Comparison of ENCODE assay signal across 22 cellular contexts in the genomic region with DNA sequence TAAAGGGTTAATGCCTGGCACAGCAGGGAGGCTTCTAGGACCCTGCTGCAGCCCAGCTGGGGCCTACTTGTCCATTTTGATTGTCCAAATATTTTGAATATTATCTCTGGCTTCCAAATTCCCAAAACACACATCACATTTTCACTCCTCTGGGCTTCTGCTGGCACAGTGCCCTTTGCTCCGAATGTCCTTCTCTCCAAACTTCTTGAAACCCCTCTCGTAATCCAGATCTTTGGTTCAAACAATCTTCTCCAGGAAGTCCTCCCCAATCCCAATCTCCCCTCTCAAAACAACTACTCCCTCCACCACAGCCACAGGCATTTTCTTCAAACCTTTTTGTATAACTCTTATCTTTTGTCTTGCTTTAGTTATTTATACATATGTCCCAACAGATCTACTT.
"Had no signal": no experiment of that assay in that cellular context is flagged by ENCODE, and none has a peak within 500 bp of the region (broad histone marks: within the 10 kb centered on the region; RNA-seq: fewer than 3 reads in every experiment).

No MANE protein-coding gene starts in this region.

- DNase-seq: activated CD4-positive, alpha-beta T cell treated with anti-CD3 and anti-CD28 coated beads, Interleukin-2, amount 50 U/mL, for 1 hour; activated CD4-positive, CD25-positive, alpha-beta regulatory T cell treated with anti-CD3 and anti-CD28 coated beads, Interleukin-2, amount 50 U/mL, for 72 hours; activated CD8-positive, alpha-beta memory T cell treated with anti-CD3 and anti-CD28 coated beads, Interleukin-2, amount 50 U/mL, for 48 hours; activated gamma-delta T cell treated with Interleukin-2 at 50 U/mL for 16 hours; effector memory CD8-positive, alpha-beta T cell; head of caudate nucleus; immature natural killer cell; kidney glomerular epithelial cell; left ventricle myocardium inferior; mucosa of descending colon; naive B cell; spleen; stimulated activated CD4-positive, alpha-beta T cell treated with anti-CD3 and anti-CD28 coated beads, Interleukin-4, amount 100 ng/mL, for 4 hours; T1000; testis; upper lobe of left lung had no signal

- H3K36me3 Mint-ChIP-seq: activated naive CD4-positive, alpha-beta T cell treated with anti-CD3 and anti-CD28 coated beads, Interleukin-2, amount 50 U/mL, for 72 hours; immature natural killer cell; naive B cell; stimulated activated memory B cell treated with anti-CD40 and anti-IgM and Interleukin-4, amounts not matched to agents 10 μg/mL and 1 μg/mL and 100 μg/mL, for 72 hours had no signal

- H3K36me3 ChIP-seq: cardiac muscle cell, spleen, upper lobe of left lung had no signal

- FAIRE-seq: frontal cortex had no signal

- H3K4me3 ChIP-seq: cardiac muscle cell, left ventricle myocardium inferior, mucosa of descending colon, spleen, testis, upper lobe of left lung had no signal

- ATAC-seq: activated naive CD4-positive, alpha-beta T cell treated with anti-CD3 and anti-CD28 coated beads, Interleukin-2, amount 50 U/mL, for 72 hours; effector memory CD8-positive, alpha-beta T cell; mucosa of descending colon; stimulated activated memory B cell treated with anti-CD40 and anti-IgM and Interleukin-4, amounts not matched to agents 10 μg/mL and 1 μg/mL and 100 μg/mL, for 72 hours had no signal

- H3K27ac ChIP-seq: cardiac muscle cell, left ventricle myocardium inferior, neutrophil, parathyroid adenoma, spleen, testis, upper lobe of left lung had no signal

- H3K9me3 ChIP-seq: left ventricle myocardium inferior, mucosa of descending colon, neutrophil, spleen, testis, upper lobe of left lung had no signal

- H3K4me3 Mint-ChIP-seq: effector memory CD8-positive, alpha-beta T cell; immature natural killer cell; naive B cell; stimulated activated memory B cell treated with anti-CD40 and anti-IgM and Interleukin-4, amounts not matched to agents 10 μg/mL and 1 μg/mL and 100 μg/mL, for 72 hours had no signal

- H3K9me3 Mint-ChIP-seq: activated naive CD4-positive, alpha-beta T cell treated with anti-CD3 and anti-CD28 coated beads, Interleukin-2, amount 50 U/mL, for 72 hours; effector memory CD8-positive, alpha-beta T cell; immature natural killer cell; naive B cell; stimulated activated memory B cell treated with anti-CD40 and anti-IgM and Interleukin-4, amounts not matched to agents 10 μg/mL and 1 μg/mL and 100 μg/mL, for 72 hours had no signal

- H3K27ac Mint-ChIP-seq: activated naive CD4-positive, alpha-beta T cell treated with anti-CD3 and anti-CD28 coated beads, Interleukin-2, amount 50 U/mL, for 72 hours; effector memory CD8-positive, alpha-beta T cell; immature natural killer cell; naive B cell; stimulated activated memory B cell treated with anti-CD40 and anti-IgM and Interleukin-4, amounts not matched to agents 10 μg/mL and 1 μg/mL and 100 μg/mL, for 72 hours had no signal

- H3K27me3 ChIP-seq: cardiac muscle cell, neutrophil, spleen, testis, upper lobe of left lung had no signal

- H3K4me1 ChIP-seq: testis had no signal

- H3K4me1 Mint-ChIP-seq: immature natural killer cell; naive B cell; stimulated activated memory B cell treated with anti-CD40 and anti-IgM and Interleukin-4, amounts not matched to agents 10 μg/mL and 1 μg/mL and 100 μg/mL, for 72 hours had no signal

- H3K9ac ChIP-seq: parathyroid adenoma had no signal
